ENCODE assay signal across 11 cellular contexts in the genomic region with DNA sequence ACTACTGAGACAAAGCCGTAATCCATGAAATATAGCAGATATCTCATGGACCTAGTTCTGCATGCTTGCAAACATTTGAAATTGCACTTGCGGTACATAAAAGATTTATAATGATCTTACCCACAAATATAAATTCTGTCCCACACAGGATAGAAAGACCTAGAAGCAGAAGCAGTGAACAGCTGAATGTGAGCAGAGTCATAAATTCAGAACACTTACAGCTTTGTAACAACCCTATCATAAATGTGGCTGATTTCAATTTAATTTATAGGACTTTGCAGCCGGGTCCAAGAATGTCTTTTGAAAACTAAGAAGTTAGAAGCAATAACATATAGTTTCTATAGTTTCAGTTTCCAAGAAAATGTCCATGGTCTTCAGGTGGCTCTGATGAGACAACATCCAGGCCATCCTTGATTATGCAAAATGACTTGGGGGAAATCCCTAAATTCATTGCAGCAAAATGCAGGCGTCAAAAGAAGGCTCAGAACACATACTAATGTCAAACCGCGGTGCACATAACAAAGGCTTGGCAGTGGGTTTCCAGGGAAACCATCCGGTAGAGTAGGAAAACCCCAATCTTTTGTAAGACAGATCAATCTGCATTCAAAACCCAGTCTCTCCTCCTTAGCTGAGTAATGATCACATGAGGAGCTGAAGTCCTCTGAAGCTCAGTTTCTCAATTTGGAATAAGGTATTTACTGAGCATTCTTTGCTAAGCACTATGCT.
DNase-seq lines count a peak whose midpoint lies in the region; ATAC-seq and TF ChIP-seq lines count a peak whose summit lies in the region.
"Had no signal": no experiment of that assay in that cellular context is flagged by ENCODE, and none has a peak within 500 bp of the region (broad histone marks: within the 10 kb centered on the region; RNA-seq: fewer than 3 reads in every experiment).

No MANE protein-coding gene starts in this region.

- H2BK120ac ChIP-seq in mesenchymal stem cell (ENCODE audit: low read depth, low read length): no peak overlapping the region

- H3K18ac ChIP-seq in mesenchymal stem cell (ENCODE audit: low read depth in 1 of 2, low read length in 2 of 2): no peak overlapping the region

- H3K4me1 Mint-ChIP-seq in activated naive CD8-positive, alpha-beta T cell treated with anti-CD3 and anti-CD28 coated beads for 36 hours: peaks cover 19% of the 10 kb centered on the region

- no peak overlapping the region for H4K8ac ChIP-seq in mesenchymal stem cell (ENCODE audit: low read length)

- H3K9ac ChIP-seq in BLaER1 (peak overlapping the region; percentile 68), mesenchymal stem cell (ENCODE audit: low read length) (no peak overlapping the region)

- in situ Hi-C loops in HAP-1 (cut with MboI; ENCODE audit: low sequenced_read_pairs): no loop called here
- in situ Hi-C loops in gastrocnemius medialis (cut with MboI; ENCODE audit: low sequenced_read_pairs in 4 of 4): no loop called here

- no peak overlapping the region for H3K27ac Mint-ChIP-seq in activated naive CD8-positive, alpha-beta T cell treated with anti-CD3 and anti-CD28 coated beads for 36 hours

- H2BK12ac ChIP-seq in mesenchymal stem cell (ENCODE audit: low read length in 2 of 2): no peak overlapping the region

- no peak for ATAC-seq in gastrocnemius medialis

- no peak overlapping the region for H4K91ac ChIP-seq in mesenchymal stem cell (ENCODE audit: low read length)

- H2AFZ ChIP-seq in mesenchymal stem cell (ENCODE audit: low read depth, low read length): no peak overlapping the region

- H4K20me1 ChIP-seq in BLaER1: no peaks in the 10 kb centered on the region

- H3K36me3 ChIP-seq in BLaER1: no peaks in the 10 kb centered on the region
- H3K36me3 ChIP-seq in HAP-1 (replicated peaks): no peaks in the 10 kb centered on the region
- no peaks in the 10 kb centered on the region for H3K36me3 ChIP-seq in mesenchymal stem cell (ENCODE audit: control insufficient read depth in 1 of 2, insufficient read depth in 2 of 2, low read depth in 1 of 2, low read length in 2 of 2)
- no peaks in the 10 kb centered on the region for H3K36me3 ChIP-seq in gastrocnemius medialis
- no peaks in the 10 kb centered on the region for H3K36me3 ChIP-seq in SJCRH30
- H3K36me3 ChIP-seq: spleen, tibial artery had no signal

- H3K27ac ChIP-seq in BLaER1 (peak overlapping the region; percentile 72), mesenchymal stem cell (ENCODE audit: low read length, poor library complexity, severe bottlenecking) (no peak overlapping the region), gastrocnemius medialis (no peak overlapping the region), SJCRH30 (no peak overlapping the region)
- H3K27ac ChIP-seq: spleen, tibial artery had no signal

- no peak overlapping the region for H3K23ac ChIP-seq in mesenchymal stem cell (ENCODE audit: low read length in 2 of 2)

- H3K4ac ChIP-seq in mesenchymal stem cell (ENCODE audit: low read depth in 1 of 2, low read length in 2 of 2): no peak overlapping the region

- no peak overlapping the region for H3K4me3 Mint-ChIP-seq in activated naive CD8-positive, alpha-beta T cell treated with anti-CD3 and anti-CD28 coated beads for 36 hours

- no peak overlapping the region for H2BK15ac ChIP-seq in mesenchymal stem cell (ENCODE audit: low read depth, poor library complexity, severe bottlenecking)

- intact Hi-C loops in gastrocnemius medialis (cut with DNase I; ENCODE audit: low total_unique reads): loop anchor here (10.0 kb wide), 1 partner anchor 175 kb away; no protein-coding TSS in a partner anchor

- H3K27me3 ChIP-seq in BLaER1 (no peaks in the 10 kb centered on the region), HAP-1 (ENCODE audit: low read depth) (no peaks in the 10 kb centered on the region), mesenchymal stem cell (ENCODE audit: control insufficient read depth in 1 of 2, insufficient read depth in 1 of 2, low read length in 2 of 2) (no peaks in the 10 kb centered on the region), gastrocnemius medialis (no peaks in the 10 kb centered on the region), SJCRH30 (0 out of 2 replicates have a peak, but pooled peaks cover 3% of the 10 kb centered on the region)
- H3K27me3 ChIP-seq: spleen, tibial artery had no signal

- peaks cover 16% of the 10 kb centered on the region for H3K9me3 ChIP-seq in BLaER1
- no peaks in the 10 kb centered on the region for H3K9me3 ChIP-seq in HAP-1
- H3K9me3 ChIP-seq in mesenchymal stem cell (ENCODE audit: control insufficient read depth, low read length): peaks cover 7% of the 10 kb centered on the region
- no peaks in the 10 kb centered on the region for H3K9me3 ChIP-seq in gastrocnemius medialis
- no peaks in the 10 kb centered on the region for H3K9me3 ChIP-seq in SJCRH30 (replicated peaks)
- H3K9me3 ChIP-seq: tibial artery had no signal

- H3K27me3 Mint-ChIP-seq in activated naive CD8-positive, alpha-beta T cell treated with anti-CD3 and anti-CD28 coated beads for 36 hours: peaks cover 37% of the 10 kb centered on the region

- peaks cover 4% of the 10 kb centered on the region for H3K36me3 Mint-ChIP-seq in activated naive CD8-positive, alpha-beta T cell treated with anti-CD3 and anti-CD28 coated beads for 36 hours

- H3K14ac ChIP-seq in mesenchymal stem cell (ENCODE audit: low read length in 2 of 2): no peak overlapping the region

- H2BK5ac ChIP-seq in mesenchymal stem cell (ENCODE audit: low read depth, low read length, poor library complexity, severe bottlenecking): no peak overlapping the region

- TF ChIP-seq CTCF in gastrocnemius medialis (IDR thresholded peaks at IDR 0.05 in 4 of 5, conservative IDR thresholded peaks at IDR 0.05 in 1 of 5): no peak

- H3K4me2 ChIP-seq in BLaER1: peak overlapping the region; percentile 90
- H3K4me2 ChIP-seq in mesenchymal stem cell (ENCODE audit: low read length, poor library complexity, severe bottlenecking): no peak overlapping the region

- H3K4me3 ChIP-seq in BLaER1 (no peak overlapping the region), HAP-1 (no peak overlapping the region), mesenchymal stem cell (ENCODE audit: insufficient read depth in 1 of 2, low read depth in 1 of 2, low read length in 2 of 2) (no peak overlapping the region), gastrocnemius medialis (no peak overlapping the region), SJCRH30 (no peak overlapping the region)
- H3K4me3 ChIP-seq: dorsolateral prefrontal cortex, spleen, tibial artery had no signal

- peaks cover 7% of the 10 kb centered on the region for H3K9me3 Mint-ChIP-seq in activated naive CD8-positive, alpha-beta T cell treated with anti-CD3 and anti-CD28 coated beads for 36 hours

- 65% methylated on average over 6 of the region's 7 CpGs for WGBS in mesenchymal stem cell

- DNase-seq in HAP-1 (ENCODE audit: low spot score in 2 of 2): peak; percentile 31 to 37
- peak; percentile 53 for DNase-seq in activated naive CD8-positive, alpha-beta T cell treated with anti-CD3 and anti-CD28 coated beads for 36 hours
- DNase-seq in mesenchymal stem cell: peak; percentile 36
- DNase-seq in gastrocnemius medialis: no peak
- DNase-seq in HCEC 1CT: no peak
- no peak for DNase-seq in SJCRH30
- no peak for DNase-seq in OCI-M1 (lab: John Stamatoyannopoulos, UW)
- DNase-seq: dorsolateral prefrontal cortex, spleen, tibial artery had no signal

- TF ChIP-seq POLR2A in gastrocnemius medialis (IDR thresholded peaks at IDR 0.05): no peak

- H2AK5ac ChIP-seq in mesenchymal stem cell (ENCODE audit: low read length, severe bottlenecking): no peak overlapping the region

- H3K4me1 ChIP-seq in BLaER1 (peaks cover 76% of the 10 kb centered on the region), HAP-1 (no peaks in the 10 kb centered on the region), mesenchymal stem cell (ENCODE audit: control insufficient read depth, insufficient read depth, low read depth, low read length) (peaks cover 4% of the 10 kb centered on the region), gastrocnemius medialis (peaks cover 0 to 15% of the 10 kb centered on the region in 2 donors), SJCRH30 (no peaks in the 10 kb centered on the region)

- H3K79me1 ChIP-seq in mesenchymal stem cell (replicated peaks; ENCODE audit: low read length, poor library complexity, severe bottlenecking): no peaks in the 10 kb centered on the region

Comparison
In these comparisons a context has a peak if more than half of its experiments do, and no peak if none do; other contexts are left out.
1. DNase-seq: peak in HAP-1 (2 of 2), activated naive CD8-positive, alpha-beta T cell treated with anti-CD3 and anti-CD28 coated beads for 36 hours (single experiment) and mesenchymal stem cell (single experiment); none in gastrocnemius medialis (0 of 2), HCEC 1CT (single experiment), SJCRH30 (0 of 2) and OCI-M1 (single experiment).